In genomic region chr12:124867389-124867930, GRCh38 we compare ENCODE assay signal across 1 cellular context.
TF ChIP-seq lines count a peak whose summit lies in the region.

No MANE protein-coding gene starts in this region.

TF ChIP-seq in K562, 482 proteins besides CTCF, POLR2A, EP300 and RAD21 (continued from another document and continues in another):
- no peak for TF ChIP-seq ETS1 (conservative IDR thresholded peaks at IDR 0.05; ENCODE audit: control insufficient read depth, low read depth, low read length)
- no peak for TF ChIP-seq CEBPZ (IDR thresholded peaks at IDR 0.05; ENCODE audit: borderline replicate concordance, low read depth, low read length)
- no peak for TF ChIP-seq MXD1 (CRISPR knock-in tag; IDR thresholded peaks at IDR 0.05; ENCODE audit: borderline replicate concordance, poor library complexity, severe bottlenecking)
- peak; percentile 84 for TF ChIP-seq CEBPB (tag; IDR thresholded peaks at IDR 0.05)
- no peak for TF ChIP-seq RFX1 (IDR thresholded peaks at IDR 0.05)
- TF ChIP-seq THRB (CRISPR knock-in tag; conservative IDR thresholded peaks at IDR 0.05): 0 out of 2 replicates have a peak, but pooled peaks have one; percentile 42
- TF ChIP-seq IRF2 (CRISPR knock-in tag; IDR thresholded peaks at IDR 0.05): no peak
- peak; percentile 28 to 48; a peak in 2 of 4 replicates for TF ChIP-seq KDM1A (IDR thresholded peaks at IDR 0.05)
- no peak for TF ChIP-seq CEBPG (CRISPR knock-in tag; IDR thresholded peaks at IDR 0.05)
- TF ChIP-seq CEBPG (tag; conservative IDR thresholded peaks at IDR 0.05 in 1 of 2, IDR thresholded peaks at IDR 0.05 in 1 of 2): peak; percentile 33 to 60; a peak in 2 of 4 replicates
- TF ChIP-seq PATZ1 (CRISPR knock-in tag; IDR thresholded peaks at IDR 0.05; ENCODE audit: borderline replicate concordance): no peak
- no peak for TF ChIP-seq SIN3A (IDR thresholded peaks at IDR 0.05; ENCODE audit: borderline replicate concordance in 2 of 2, control insufficient read depth in 1 of 2, low read depth in 2 of 2, low read length in 2 of 2)
- no peak for TF ChIP-seq NR4A1 (CRISPR knock-in tag; IDR thresholded peaks at IDR 0.05)
- TF ChIP-seq NR4A1 (tag; IDR thresholded peaks at IDR 0.05): peak; percentile 85
- TF ChIP-seq ZFPM2 (CRISPR knock-in tag; IDR thresholded peaks at IDR 0.05): no peak
- TF ChIP-seq UBTF (IDR thresholded peaks at IDR 0.05; ENCODE audit: borderline replicate concordance in 1 of 2, low read depth in 2 of 2, low read length in 2 of 2): no peak
- TF ChIP-seq CREB5 (CRISPR knock-in tag; IDR thresholded peaks at IDR 0.05): no peak
- TF ChIP-seq ZNF165 (CRISPR knock-in tag; IDR thresholded peaks at IDR 0.05; ENCODE audit: borderline replicate concordance): no peak
- 0 out of 2 replicates have a peak, but pooled peaks have one; percentile 4 for TF ChIP-seq ZNF175 (CRISPR knock-in tag; IDR thresholded peaks at IDR 0.05; ENCODE audit: low read depth)
- TF ChIP-seq LCOR (CRISPR knock-in tag; IDR thresholded peaks at IDR 0.05): no peak
- TF ChIP-seq RNF219 (CRISPR knock-in tag; IDR thresholded peaks at IDR 0.05): no peak
- no peak for TF ChIP-seq HNRNPLL (IDR thresholded peaks at IDR 0.05; ENCODE audit: low read depth, low read length, poor library complexity, severe bottlenecking)
- TF ChIP-seq EGR1 (conservative IDR thresholded peaks at IDR 0.05): 0 out of 2 replicates have a peak, but pooled peaks have one; percentile 24
- TF ChIP-seq ZNF134 (CRISPR knock-in tag; conservative IDR thresholded peaks at IDR 0.05): no peak
- no peak for TF ChIP-seq TSC22D4 (tag; IDR thresholded peaks at IDR 0.05)
- no peak for TF ChIP-seq SP1 (CRISPR knock-in tag; IDR thresholded peaks at IDR 0.05)
- TF ChIP-seq TEAD4 (IDR thresholded peaks at IDR 0.05; ENCODE audit: low read length): peak; percentile 11; the same call in 1 of the 2 replicates
- no peak for TF ChIP-seq TEAD4 (CRISPR knock-in tag; IDR thresholded peaks at IDR 0.05; ENCODE audit: borderline replicate concordance)
- peak; percentile 43; the same call in 1 of the 2 replicates for TF ChIP-seq ATF4 (CRISPR knock-in tag; IDR thresholded peaks at IDR 0.05)
- no peak for TF ChIP-seq POLR3A (IDR thresholded peaks at IDR 0.05; ENCODE audit: borderline replicate concordance, extremely low read depth, insufficient read depth, insufficient read length)
- no peak for TF ChIP-seq ETV5 (CRISPR knock-in tag; IDR thresholded peaks at IDR 0.05; ENCODE audit: low read depth)
- no peak for TF ChIP-seq E2F6 (IDR thresholded peaks at IDR 0.05; ENCODE audit: borderline replicate concordance in 1 of 2, extremely low read depth in 1 of 2, insufficient read depth in 1 of 2, insufficient read length in 1 of 2, low read depth in 1 of 2, low read length in 1 of 2, poor library complexity in 1 of 2, severe bottlenecking in 1 of 2)
- no peak for TF ChIP-seq ZNF324 (CRISPR knock-in tag; IDR thresholded peaks at IDR 0.05)
- TF ChIP-seq HLTF (IDR thresholded peaks at IDR 0.05): no peak
- TF ChIP-seq SETDB1 (IDR thresholded peaks at IDR 0.05; ENCODE audit: low read length): no peak
- no peak for TF ChIP-seq ZHX1 (conservative IDR thresholded peaks at IDR 0.05; ENCODE audit: low read length)
- 0 out of 4 replicates have a peak, but pooled peaks of 1 of the 2 experiments have one; percentile 3 for TF ChIP-seq FOXA3 (CRISPR knock-in tag; conservative IDR thresholded peaks at IDR 0.05 in 1 of 2, IDR thresholded peaks at IDR 0.05 in 1 of 2)
